In genomic region chr20:31948008-31948407, GRCh38 we compare ENCODE assay signal across 17 cellular contexts. TPM values are rescaled to one million over a fixed set of nuclear protein-coding genes. Genes with fewer than 3 reads are reported as not detected.
DNase-seq lines count a peak whose midpoint lies in the region; ATAC-seq and TF ChIP-seq lines count a peak whose summit lies in the region.
"Had no signal": no experiment of that assay in that cellular context is flagged by ENCODE, and none has a peak within 500 bp of the region (broad histone marks: within the 10 kb centered on the region; RNA-seq: fewer than 3 reads in every experiment).

No MANE protein-coding gene starts in this region.

- H3K4me1 Mint-ChIP-seq in activated CD4-positive, alpha-beta T cell treated with anti-CD3 and anti-CD28 coated beads, Interleukin-2, amount 10 ng/mL, durations not matched to agents 7 days and 5 days: peaks cover 30% of the 10 kb centered on the region
- peaks cover 30% of the 10 kb centered on the region for H3K4me1 Mint-ChIP-seq in neural crest cell
- H3K4me1 Mint-ChIP-seq in stimulated activated effector memory CD8-positive, alpha-beta T cell treated with anti-CD3 and anti-CD28 coated beads, Interleukin-12 subunit alpha, Interleukin-12 subunit beta, amount 100 ng/mL, for 72 hours: peaks cover 37% of the 10 kb centered on the region

- H3K36me3 ChIP-seq in Karpas-422 (ENCODE audit: insufficient read depth, low read length): peaks cover 41% of the 10 kb centered on the region

- POLR2A ChIA-PET in activated CD4-positive, alpha-beta T cell treated with anti-CD3 and anti-CD28 coated beads, Interleukin-2, amount 10 ng/mL, durations not matched to agents 7 days and 5 days (lab: Charles Lee): no interaction called here

- no peak overlapping the region for H3K4me2 ChIP-seq in Karpas-422 (ENCODE audit: low read depth, low read length, poor library complexity, severe bottlenecking)
- H3K4me2 ChIP-seq: PC-9 had no signal

- peaks cover 11% of the 10 kb centered on the region for H3K4me1 ChIP-seq in Karpas-422 (ENCODE audit: low read length)
- H3K4me1 ChIP-seq: HAP-1 had no signal

- peaks cover 13% of the 10 kb centered on the region; the same call in 1 of the 2 replicates for H4K20me1 ChIP-seq in Karpas-422 (ENCODE audit: insufficient read depth, low read depth, low read length)

- no peak overlapping the region for H2AFZ ChIP-seq in Karpas-422 (ENCODE audit: low read length)
- H2AFZ ChIP-seq: PC-9 had no signal

- no peak overlapping the region for H3K4me3 Mint-ChIP-seq in activated CD4-positive, alpha-beta T cell treated with anti-CD3 and anti-CD28 coated beads, Interleukin-2, amount 10 ng/mL, durations not matched to agents 7 days and 5 days
- peak overlapping the region; percentile 75 for H3K4me3 Mint-ChIP-seq in neural crest cell
- no peak overlapping the region for H3K4me3 Mint-ChIP-seq in stimulated activated effector memory CD8-positive, alpha-beta T cell treated with anti-CD3 and anti-CD28 coated beads, Interleukin-12 subunit alpha, Interleukin-12 subunit beta, amount 100 ng/mL, for 72 hours

- no peak overlapping the region for H3K4me3 ChIP-seq in Karpas-422 (ENCODE audit: low read length)
- H3K4me3 ChIP-seq: HAP-1, PC-9, SK-N-MC had no signal

- no peak for TF ChIP-seq CTCF in neural crest cell (conservative IDR thresholded peaks at IDR 0.05)

- no peak overlapping the region for H3K27ac Mint-ChIP-seq in activated CD4-positive, alpha-beta T cell treated with anti-CD3 and anti-CD28 coated beads, Interleukin-2, amount 10 ng/mL, durations not matched to agents 7 days and 5 days
- no peak overlapping the region for H3K27ac Mint-ChIP-seq in neural crest cell (ENCODE audit: unreplicated experiment)
- H3K27ac Mint-ChIP-seq in stimulated activated effector memory CD8-positive, alpha-beta T cell treated with anti-CD3 and anti-CD28 coated beads, Interleukin-12 subunit alpha, Interleukin-12 subunit beta, amount 100 ng/mL, for 72 hours: no peak overlapping the region

- H3K79me2 ChIP-seq in Karpas-422 (ENCODE audit: low read length): peaks cover 36% of the 10 kb centered on the region

- DNase-seq in activated CD4-positive, alpha-beta T cell treated with anti-CD3 and anti-CD28 coated beads, Interleukin-2, amount 10 ng/mL, durations not matched to agents 7 days and 5 days: peak; percentile 24
- no peak for DNase-seq in activated CD4-positive, alpha-beta T cell treated with anti-CD3 and anti-CD28 coated beads, Interleukin-2, amount 50 U/mL, for 48 hours
- DNase-seq in Karpas-422 (peak; percentile 61), amniotic epithelial cell (ENCODE audit: low read depth) (peak; percentile 7), neural crest cell (ENCODE audit: low read depth, low spot score) (no peak)
- no peak for DNase-seq in stimulated activated effector memory CD8-positive, alpha-beta T cell treated with anti-CD3 and anti-CD28 coated beads, Interleukin-12 subunit alpha, Interleukin-12 subunit beta, amount 100 ng/mL, for 72 hours (ENCODE audit: low spot score in 2 of 2)
- no peak for DNase-seq in activated CD8-positive, alpha-beta memory T cell treated with anti-CD3 and anti-CD28 coated beads, Interleukin-2, amount 50 U/mL, for 4 hours
- DNase-seq: C1 segment of cervical spinal cord, DMS79, NCI-H1436, NCI-H2029 treated with DMSO at 0.1 percent for 48 hours, NCI-H774, PC-9 had no signal

- H3K9me3 ChIP-seq in Karpas-422 (ENCODE audit: low read length): peaks cover 7% of the 10 kb centered on the region; the same call in 1 of the 2 replicates
- H3K9me3 ChIP-seq: HAP-1 had no signal

- no peak for ATAC-seq in stimulated activated effector memory CD8-positive, alpha-beta T cell treated with anti-CD3 and anti-CD28 coated beads, Interleukin-12 subunit alpha, Interleukin-12 subunit beta, amount 100 ng/mL, for 72 hours

- no peaks in the 10 kb centered on the region for H3K27me3 ChIP-seq in Karpas-422 (ENCODE audit: low read length)

- no peak overlapping the region for H3K9ac ChIP-seq in Karpas-422 (ENCODE audit: low read length)

- H3K27me3 Mint-ChIP-seq in activated CD4-positive, alpha-beta T cell treated with anti-CD3 and anti-CD28 coated beads, Interleukin-2, amount 10 ng/mL, durations not matched to agents 7 days and 5 days: no peaks in the 10 kb centered on the region
- peaks cover 6% of the 10 kb centered on the region for H3K27me3 Mint-ChIP-seq in neural crest cell (ENCODE audit: low read depth)

- H3K9me2 ChIP-seq in Karpas-422 (replicated peaks; ENCODE audit: insufficient read depth, low read length): no peaks in the 10 kb centered on the region

- CTCF ChIA-PET in activated CD4-positive, alpha-beta T cell treated with anti-CD3 and anti-CD28 coated beads, Interleukin-2, amount 10 ng/mL, durations not matched to agents 7 days and 5 days (lab: Charles Lee): interaction anchor here (0.7 to 0.8 kb wide), 2 partner anchors 12 to 385 kb away, joined by 3 to 6 read pairs; no protein-coding TSS in a partner anchor

- peaks cover 49% of the 10 kb centered on the region for H3K36me3 Mint-ChIP-seq in activated CD4-positive, alpha-beta T cell treated with anti-CD3 and anti-CD28 coated beads, Interleukin-2, amount 10 ng/mL, durations not matched to agents 7 days and 5 days (ENCODE audit: low read depth)
- peaks cover 27% of the 10 kb centered on the region for H3K36me3 Mint-ChIP-seq in neural crest cell (ENCODE audit: low read depth)
- peaks cover 69% of the 10 kb centered on the region for H3K36me3 Mint-ChIP-seq in stimulated activated effector memory CD8-positive, alpha-beta T cell treated with anti-CD3 and anti-CD28 coated beads, Interleukin-12 subunit alpha, Interleukin-12 subunit beta, amount 100 ng/mL, for 72 hours

- no peaks in the 10 kb centered on the region for H3K9me3 Mint-ChIP-seq in activated CD4-positive, alpha-beta T cell treated with anti-CD3 and anti-CD28 coated beads, Interleukin-2, amount 10 ng/mL, durations not matched to agents 7 days and 5 days
- peaks cover 3% of the 10 kb centered on the region for H3K9me3 Mint-ChIP-seq in neural crest cell
- no peaks in the 10 kb centered on the region for H3K9me3 Mint-ChIP-seq in stimulated activated effector memory CD8-positive, alpha-beta T cell treated with anti-CD3 and anti-CD28 coated beads, Interleukin-12 subunit alpha, Interleukin-12 subunit beta, amount 100 ng/mL, for 72 hours

- H3K27ac ChIP-seq in Karpas-422 (ENCODE audit: low read length): no peak overlapping the region
- H3K27ac ChIP-seq: PC-9, SK-N-MC had no signal

RNA-seq across cellular contexts. Expression of gene PDRG1, which starts 3.8 kb away (rescaled TPM):
- total RNA-seq in activated CD4-positive, alpha-beta T cell treated with anti-CD3 and anti-CD28 coated beads, Interleukin-2, amount 10 ng/mL, durations not matched to agents 7 days and 5 days: 10 to 100 TPM; 12.9 to 13.9 TPM
- 5.7 and 10.7 TPM in 2 replicates for total RNA-seq in Karpas-422 (2014; rRNA removed; shearing (Covaris generic); ENCODE audit: low replicate concordance)
- total RNA-seq in neural crest cell: 32.0 and 34.9 TPM in 2 replicates

RNA-seq across cellular contexts. Expression of gene XKR7, which starts 19.9 kb away (rescaled TPM):
- under 1 TPM in 1 of 2 experiments, not detected in 1; 0.05 TPM for total RNA-seq in activated CD4-positive, alpha-beta T cell treated with anti-CD3 and anti-CD28 coated beads, Interleukin-2, amount 10 ng/mL, durations not matched to agents 7 days and 5 days
- under 0.01 TPM in 1 of 2 replicates, not detected in the other for total RNA-seq in Karpas-422 (2014; rRNA removed; shearing (Covaris generic); ENCODE audit: low replicate concordance)
- total RNA-seq in neural crest cell: 4.5 and 4.9 TPM in 2 replicates
- total RNA-seq: A673, NCI-H460, PC-9 had no signal

Comparison
In these comparisons a context has a peak if more than half of its experiments do, and no peak if none do; other contexts are left out.
1. DNase-seq: peak in activated CD4-positive, alpha-beta T cell treated with anti-CD3 and anti-CD28 coated beads, Interleukin-2, amount 10 ng/mL, durations not matched to agents 7 days and 5 days (single experiment), Karpas-422 (single experiment) and amniotic epithelial cell (single experiment); none in activated CD4-positive, alpha-beta T cell treated with anti-CD3 and anti-CD28 coated beads, Interleukin-2, amount 50 U/mL, for 48 hours (0 of 2), neural crest cell (single experiment), stimulated activated effector memory CD8-positive, alpha-beta T cell treated with anti-CD3 and anti-CD28 coated beads, Interleukin-12 subunit alpha, Interleukin-12 subunit beta, amount 100 ng/mL, for 72 hours (0 of 2) and activated CD8-positive, alpha-beta memory T cell treated with anti-CD3 and anti-CD28 coated beads, Interleukin-2, amount 50 U/mL, for 4 hours (single experiment).